ENCODE assay signal across 1 cellular context in genomic region chr14:103311171-103311997, GRCh38.
TF ChIP-seq lines count a peak whose summit lies in the region.

No MANE protein-coding gene starts in this region.

TF ChIP-seq in GM23338, 12 proteins besides CTCF, POLR2A, EP300 and RAD21 (continued from another document):
- TF ChIP-seq ZNF462 (CRISPR knock-in tag; IDR thresholded peaks at IDR 0.05), result no peak
- TF ChIP-seq EZH2phosphoT487 (IDR thresholded peaks at IDR 0.05; ENCODE audit: unreplicated experiment), result no peak
- TF ChIP-seq POLR2AphosphoS5 (IDR thresholded peaks at IDR 0.05; ENCODE audit: low read depth), result no peak
- no peak for TF ChIP-seq ZNF114 (CRISPR knock-in tag; IDR thresholded peaks at IDR 0.05)
